15 cellular contexts compared by ENCODE assay signal in the genomic region with DNA sequence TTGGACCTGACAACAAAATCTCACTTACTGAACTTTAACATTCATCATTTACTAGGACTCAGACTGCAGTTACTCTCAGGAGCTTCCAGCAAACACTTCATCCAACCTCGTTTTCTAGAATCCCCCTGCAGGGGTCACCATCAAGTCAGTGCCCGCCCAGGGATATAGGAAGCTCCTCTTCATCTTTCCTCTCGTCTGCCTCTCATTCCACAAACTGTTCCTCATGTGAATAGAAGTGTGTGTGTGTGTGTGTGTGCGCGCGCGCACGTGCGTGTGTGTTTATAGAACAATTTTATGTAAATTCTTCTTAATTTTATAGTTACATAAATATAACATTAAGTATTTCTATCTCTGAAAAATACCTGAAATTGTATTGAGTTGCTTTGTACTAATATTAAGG. TPM values are rescaled to one million over a fixed set of nuclear protein-coding genes. Genes with fewer than 3 reads are reported as not detected.
DNase-seq lines count a peak whose midpoint lies in the region; TF ChIP-seq lines count a peak whose summit lies in the region.
"Had no signal": no experiment of that assay in that cellular context is flagged by ENCODE, and none has a peak within 500 bp of the region (broad histone marks: within the 10 kb centered on the region; RNA-seq: fewer than 3 reads in every experiment).

No MANE protein-coding gene starts in this region.

- no peak for DNase-seq in MCF 10A (ENCODE audit: unreplicated experiment)
- DNase-seq in breast epithelium (ENCODE audit: low spot score in 2 of 2) = no peak
- peak; percentile 28 for DNase-seq in RPMI7951 (ENCODE audit: low read depth)
- peak; percentile 22 for DNase-seq in fibroblast of pulmonary artery (ENCODE audit: low read depth)
- no peak for DNase-seq in retinal pigment epithelial cell (ENCODE audit: low read depth)
- DNase-seq in DMS114 treated with DMSO at 0.1 percent for 48 hours (lab: John Stamatoyannopoulos, UW; ENCODE audit: unreplicated experiment) = no peak
- no peak for DNase-seq in stimulated activated naive CD4-positive, alpha-beta T cell (lab: John Stamatoyannopoulos, UW)
- DNase-seq in Calu3 = no peak
- DNase-seq: ACHN; central memory CD4-positive, alpha-beta T cell; NCI-H1417; NCI-H510A treated with DMSO at 0.1 percent for 48 hours; T-helper 9 cell; trophoblast cell had no signal

- H3K36me3 Mint-ChIP-seq in MCF 10A (ENCODE audit: insufficient read depth, unreplicated experiment) = no peaks in the 10 kb centered on the region
- no peaks in the 10 kb centered on the region for H3K36me3 Mint-ChIP-seq in Calu3 (ENCODE audit: insufficient read depth, unreplicated experiment)
- H3K36me3 Mint-ChIP-seq: IgD-negative memory B cell had no signal

- H3K4me1 Mint-ChIP-seq in MCF 10A (ENCODE audit: insufficient read depth, unreplicated experiment) (no peaks in the 10 kb centered on the region), Calu3 (ENCODE audit: low read depth, unreplicated experiment) (peaks cover 26% of the 10 kb centered on the region)
- H3K4me1 Mint-ChIP-seq: IgD-negative memory B cell had no signal

- no peaks in the 10 kb centered on the region for H3K9me3 ChIP-seq in breast epithelium

- POLR2A ChIA-PET in MCF 10A (lab: Yijun Ruan, JAX) = interaction anchor here (0.6 to 1.6 kb wide), 3 partner anchors 16 to 21 kb away, joined by 3 to 7 read pairs (median 4); a partner anchor contains a TSS

- TF ChIP-seq POLR2A in breast epithelium (IDR thresholded peaks at IDR 0.05) = no peak

- no peak for TF ChIP-seq CTCF in MCF 10A (IDR thresholded peaks at IDR 0.05; ENCODE audit: unreplicated experiment)
- TF ChIP-seq CTCF in breast epithelium (IDR thresholded peaks at IDR 0.05) = no peak
- peak; percentile 19 for TF ChIP-seq CTCF in fibroblast of pulmonary artery (IDR thresholded peaks at IDR 0.05; ENCODE audit: low read length, missing control alignments)
- peak; percentile 27 for TF ChIP-seq CTCF in retinal pigment epithelial cell (conservative IDR thresholded peaks at IDR 0.05; ENCODE audit: low read depth, low read length)
- TF ChIP-seq CTCF in Calu3 (IDR thresholded peaks at IDR 0.05; ENCODE audit: unreplicated experiment) = no peak

- no peaks in the 10 kb centered on the region for H3K4me1 ChIP-seq in breast epithelium

- H3K9me3 Mint-ChIP-seq in MCF 10A (ENCODE audit: unreplicated experiment) (peaks cover 7% of the 10 kb centered on the region), Calu3 (ENCODE audit: low read depth, unreplicated experiment) (no peaks in the 10 kb centered on the region)

- H3K27me3 Mint-ChIP-seq in MCF 10A (ENCODE audit: insufficient read depth, unreplicated experiment) (peaks cover 12% of the 10 kb centered on the region), Calu3 (ENCODE audit: unreplicated experiment) (no peaks in the 10 kb centered on the region)

- BruUV-seq in MCF 10A (replicated peaks; lab: Mats Ljungman, UMichigan) (no TSS peak), Calu3 (replicated peaks; lab: Mats Ljungman, UMichigan) (no TSS peak)

- H3K36me3 ChIP-seq in breast epithelium = no peaks in the 10 kb centered on the region

- H3K4me3 Mint-ChIP-seq in MCF 10A (ENCODE audit: unreplicated experiment) (no peak overlapping the region), Calu3 (ENCODE audit: low read depth, unreplicated experiment) (no peak overlapping the region)
- H3K4me3 Mint-ChIP-seq: IgD-negative memory B cell had no signal

- CTCF ChIA-PET in MCF 10A (lab: Yijun Ruan, JAX) (interaction anchor here (0.8 to 1.3 kb wide), 2 partner anchors 15 to 27 kb away, joined by 4 to 5 read pairs; no protein-coding TSS in a partner anchor), Calu3 (lab: Charles Lee) (no interaction called here)

- H3K27me3 ChIP-seq in breast epithelium = no peaks in the 10 kb centered on the region

- H3K27ac ChIP-seq in breast epithelium = no peak overlapping the region

- intact Hi-C loops in MCF 10A (cut with micrococcal nuclease) (no loop called here), breast epithelium (cut with DNase I; ENCODE audit: low total_unique reads) (no loop called here), Calu3 (cut with micrococcal nuclease; ENCODE audit: unreplicated experiment) (loop anchor here (1.0 kb wide), 1 partner anchor 12 kb away; no protein-coding TSS in a partner anchor)

- no peak overlapping the region for H3K4me3 ChIP-seq in breast epithelium
- H3K4me3 ChIP-seq in fibroblast of pulmonary artery (replicated peaks; ENCODE audit: low read depth, low read length) = no peak overlapping the region
- H3K4me3 ChIP-seq in retinal pigment epithelial cell (ENCODE audit: low read length) = no peak overlapping the region

- H3K27ac Mint-ChIP-seq in MCF 10A (ENCODE audit: low read depth, unreplicated experiment) (peak overlapping the region; percentile 74), Calu3 (ENCODE audit: unreplicated experiment) (no peak overlapping the region)
- H3K27ac Mint-ChIP-seq: IgD-negative memory B cell had no signal

RNA-seq across cellular contexts. Expression of a gene that starts 21.8 kb away (rescaled TPM):
- 26.5 and 32.5 TPM in 2 replicates for total RNA-seq in MCF 10A (2022)
- total RNA-seq in breast epithelium = 10 to 100 TPM; 22.2 to 60.3 (median 36.1) TPM
- 54.1 and 60.8 TPM in 2 replicates for total RNA-seq in RPMI7951 (2014; rRNA removed; shearing (Covaris generic))
- 51.0 and 59.3 TPM in 2 replicates for total RNA-seq in Calu3 (2022)

Comparison
In these comparisons a context has a peak if more than half of its experiments do, and no peak if none do; other contexts are left out.
1. DNase-seq: peak in RPMI7951 (single experiment) and fibroblast of pulmonary artery (single experiment); none in MCF 10A (single experiment), breast epithelium (0 of 2), retinal pigment epithelial cell (single experiment), DMS114 treated with DMSO at 0.1 percent for 48 hours (single experiment), stimulated activated naive CD4-positive, alpha-beta T cell (0 of 6) and Calu3 (single experiment).
2. CTCF ChIP-seq: peak in fibroblast of pulmonary artery (single experiment) and retinal pigment epithelial cell (single experiment); none in MCF 10A (single experiment), breast epithelium (0 of 3) and Calu3 (single experiment).